ENCODE assay signal across 10 cellular contexts in genomic region chr14:65471038-65471878, GRCh38. TPM values are rescaled to one million over a fixed set of nuclear protein-coding genes. Genes with fewer than 3 reads are reported as not detected.
DNase-seq lines count a peak whose midpoint lies in the region; ATAC-seq and TF ChIP-seq lines count a peak whose summit lies in the region.
"Had no signal": no experiment of that assay in that cellular context is flagged by ENCODE, and none has a peak within 500 bp of the region (broad histone marks: within the 10 kb centered on the region; RNA-seq: fewer than 3 reads in every experiment).

No MANE protein-coding gene starts in this region.

- no peaks in the 10 kb centered on the region for H3K27me3 Mint-ChIP-seq in activated T-helper 2 cell treated with anti-CD3 and anti-CD28 coated beads, Interferon-gamma antibody, Interleukin-2, Interleukin-4, amounts not matched to agents 10 μg/mL and 5 μg/mL and 100 μg/mL, durations not matched to agents 14 hours and 24 hours and 36 hours (ENCODE audit: low read depth)
- H3K27me3 Mint-ChIP-seq in endothelial cell (ENCODE audit: unreplicated experiment) = peaks cover 2% of the 10 kb centered on the region

- H3K9me2 ChIP-seq in MM.1S (replicated peaks; ENCODE audit: insufficient read depth, low read length) = no peaks in the 10 kb centered on the region

- peak overlapping the region; percentile 12 for H3K27ac Mint-ChIP-seq in activated T-helper 2 cell treated with anti-CD3 and anti-CD28 coated beads, Interferon-gamma antibody, Interleukin-2, Interleukin-4, amounts not matched to agents 10 μg/mL and 5 μg/mL and 100 μg/mL, durations not matched to agents 14 hours and 24 hours and 36 hours
- H3K27ac Mint-ChIP-seq in endothelial cell (ENCODE audit: unreplicated experiment) = no peak overlapping the region

- H3K4me3 ChIP-seq in MM.1S (ENCODE audit: low read length) = no peak overlapping the region

- no peak overlapping the region for H2AFZ ChIP-seq in MM.1S (ENCODE audit: low read length)

- ATAC-seq in GM19452 (IDR thresholded peaks at IDR 0.05; ENCODE audit: unreplicated experiment) (peak; percentile 72), HG03139 (IDR thresholded peaks at IDR 0.05; ENCODE audit: unreplicated experiment) (peak; percentile 66)

- H3K9ac ChIP-seq in MM.1S (ENCODE audit: low read length) = no peak overlapping the region

- no peak overlapping the region for H3K4me2 ChIP-seq in MM.1S (ENCODE audit: low read depth, low read length)

- no peak overlapping the region for H3K4me3 Mint-ChIP-seq in activated T-helper 2 cell treated with anti-CD3 and anti-CD28 coated beads, Interferon-gamma antibody, Interleukin-2, Interleukin-4, amounts not matched to agents 10 μg/mL and 5 μg/mL and 100 μg/mL, durations not matched to agents 14 hours and 24 hours and 36 hours (ENCODE audit: low read depth)
- H3K4me3 Mint-ChIP-seq in endothelial cell (ENCODE audit: unreplicated experiment) = no peak overlapping the region

- no peaks in the 10 kb centered on the region for H3K9me3 Mint-ChIP-seq in activated T-helper 2 cell treated with anti-CD3 and anti-CD28 coated beads, Interferon-gamma antibody, Interleukin-2, Interleukin-4, amounts not matched to agents 10 μg/mL and 5 μg/mL and 100 μg/mL, durations not matched to agents 14 hours and 24 hours and 36 hours
- no peaks in the 10 kb centered on the region for H3K9me3 Mint-ChIP-seq in endothelial cell (ENCODE audit: unreplicated experiment)

- H3K36me3 Mint-ChIP-seq in activated T-helper 2 cell treated with anti-CD3 and anti-CD28 coated beads, Interferon-gamma antibody, Interleukin-2, Interleukin-4, amounts not matched to agents 10 μg/mL and 5 μg/mL and 100 μg/mL, durations not matched to agents 14 hours and 24 hours and 36 hours (ENCODE audit: low read depth) = peaks cover 40% of the 10 kb centered on the region
- no peaks in the 10 kb centered on the region for H3K36me3 Mint-ChIP-seq in endothelial cell (ENCODE audit: low read depth, unreplicated experiment)

- in situ Hi-C loops in G401 (cut with HindIII; ENCODE audit: low sequenced_read_pairs) = no loop called here

- DNase-seq in GM10266 (ENCODE audit: extremely low spot score) = peak; percentile 16
- no peak for DNase-seq in activated T-helper 2 cell treated with anti-CD3 and anti-CD28 coated beads, Interferon-gamma antibody, Interleukin-2, Interleukin-4, amounts not matched to agents 10 μg/mL and 5 μg/mL and 100 μg/mL, durations not matched to agents 14 hours and 24 hours and 36 hours (ENCODE audit: low spot score)
- DNase-seq in G401 (ENCODE audit: low spot score) = no peak
- no peak for DNase-seq in MM.1S
- DNase-seq in endothelial cell (ENCODE audit: low spot score) = no peak
- DNase-seq in activated CD4-positive, CD25-positive, alpha-beta regulatory T cell (lab: John Stamatoyannopoulos, UW) = no peak
- DNase-seq: GDM1, midbrain had no signal

- no peaks in the 10 kb centered on the region for H4K20me1 ChIP-seq in MM.1S (ENCODE audit: insufficient read depth, low read length)

- H3K79me2 ChIP-seq in MM.1S (ENCODE audit: low read length) = 0 out of 2 replicates have a peak, but pooled peaks cover 5% of the 10 kb centered on the region

- H3K4me1 Mint-ChIP-seq in activated T-helper 2 cell treated with anti-CD3 and anti-CD28 coated beads, Interferon-gamma antibody, Interleukin-2, Interleukin-4, amounts not matched to agents 10 μg/mL and 5 μg/mL and 100 μg/mL, durations not matched to agents 14 hours and 24 hours and 36 hours (ENCODE audit: low read depth) = peaks cover 31% of the 10 kb centered on the region
- H3K4me1 Mint-ChIP-seq in endothelial cell (ENCODE audit: unreplicated experiment) = peaks cover 24% of the 10 kb centered on the region

- H3K27ac ChIP-seq in MM.1S (ENCODE audit: low read length) = no peak overlapping the region

- TF ChIP-seq CTCF in GM10266 (IDR thresholded peaks at IDR 0.05; ENCODE audit: control insufficient read depth, insufficient read depth, low read depth, missing control alignments) (no peak), MM.1S (IDR thresholded peaks at IDR 0.05; ENCODE audit: low read length) (no peak), endothelial cell (IDR thresholded peaks at IDR 0.05; ENCODE audit: unreplicated experiment) (no peak)

- H3K9me3 ChIP-seq in MM.1S (replicated peaks; ENCODE audit: insufficient read depth, low read length) = no peaks in the 10 kb centered on the region

- no peaks in the 10 kb centered on the region for H3K4me1 ChIP-seq in MM.1S (ENCODE audit: low read length)

- no peaks in the 10 kb centered on the region for H3F3A ChIP-seq in MM.1S (ENCODE audit: insufficient read depth, low read length)

- H3K27me3 ChIP-seq in MM.1S (replicated peaks; ENCODE audit: insufficient read depth, low read length) = no peaks in the 10 kb centered on the region

- intact Hi-C loops in activated T-helper 2 cell treated with anti-CD3 and anti-CD28 coated beads, Interferon-gamma antibody, Interleukin-2, Interleukin-4, amounts not matched to agents 10 μg/mL and 5 μg/mL and 100 μg/mL, durations not matched to agents 14 hours and 24 hours and 36 hours (cut with micrococcal nuclease) = no loop called here

- no peaks in the 10 kb centered on the region for H3K36me3 ChIP-seq in MM.1S (replicated peaks; ENCODE audit: insufficient read depth, low read length)

RNA-seq across cellular contexts. Expression of gene FUT8, which starts 58.7 kb away (rescaled TPM):
- 110 and 124 TPM in 2 replicates for total RNA-seq in activated T-helper 2 cell treated with anti-CD3 and anti-CD28 coated beads, Interferon-gamma antibody, Interleukin-2, Interleukin-4, amounts not matched to agents 10 μg/mL and 5 μg/mL and 100 μg/mL, durations not matched to agents 14 hours and 24 hours and 36 hours
- total RNA-seq in G401 (2014; rRNA removed; shearing (Covaris generic)) = 28.3 and 43.1 TPM in 2 replicates
- total RNA-seq in endothelial cell (ENCODE audit: unreplicated experiment) = 65.4 TPM
